In the genomic region with DNA sequence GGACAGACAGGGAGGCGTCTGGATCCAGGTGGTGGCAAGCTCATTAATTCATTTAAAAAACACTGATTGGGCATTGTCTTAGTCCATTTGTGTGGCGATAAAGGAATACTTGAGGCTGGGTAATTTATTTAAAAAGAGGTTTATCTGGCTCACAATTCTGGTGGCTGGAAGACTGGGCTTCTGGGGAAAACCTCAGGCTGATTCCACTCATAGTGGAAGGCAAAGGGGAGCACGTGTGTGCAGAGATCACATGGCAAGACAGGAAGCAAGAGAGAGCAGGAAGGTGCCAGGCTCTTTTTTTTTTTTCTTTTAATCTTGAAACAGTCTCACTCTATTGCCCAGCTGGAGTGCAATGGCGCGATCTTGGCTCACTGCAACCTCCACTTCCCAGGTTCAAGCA, we compare ENCODE assay signal across 16 cellular contexts.
DNase-seq lines count a peak whose midpoint lies in the region; ATAC-seq and TF ChIP-seq lines count a peak whose summit lies in the region.
"Had no signal": no experiment of that assay in that cellular context is flagged by ENCODE, and none has a peak within 500 bp of the region (broad histone marks: within the 10 kb centered on the region; RNA-seq: fewer than 3 reads in every experiment).

No MANE protein-coding gene starts in this region.

- no peak overlapping the region for H4K8ac ChIP-seq in neuronal stem cell (ENCODE audit: low read depth, low read length)

- H3K4me2 ChIP-seq in Loucy (ENCODE audit: low read depth, low read length, poor library complexity, severe bottlenecking), result no peak overlapping the region
- H3K4me2 ChIP-seq in neuronal stem cell (ENCODE audit: insufficient read depth, low read length, poor library complexity, severe bottlenecking), result no peak overlapping the region

- H3K27me3 ChIP-seq in Loucy (ENCODE audit: insufficient read depth, low read length, poor library complexity, severe bottlenecking) (peaks cover 26% of the 10 kb centered on the region), neuronal stem cell (ENCODE audit: control insufficient read depth in 3 of 3, insufficient read depth in 3 of 3, low read depth in 1 of 3, low read length in 3 of 3) (no peaks in the 10 kb centered on the region)
- H3K27me3 ChIP-seq: BLaER1 treated with 17β-estradiol and CSF1 and Interleukin-3, amounts not matched to agents 10 nM and 100 nM had no signal

- peak overlapping the region; percentile 69 for H3K27ac Mint-ChIP-seq in activated naive CD4-positive, alpha-beta T cell treated with anti-CD3 and anti-CD28 coated beads, Interleukin-2, amount 10 ng/mL, durations not matched to agents 7 days and 5 days
- peak overlapping the region in 3 of 5 experiments; percentile 4 to 83 (median 49) for H3K27ac Mint-ChIP-seq in brain

- no peak overlapping the region for H2BK15ac ChIP-seq in neuronal stem cell (ENCODE audit: low read length)

- H2BK12ac ChIP-seq in neuronal stem cell (ENCODE audit: low read length), result no peak overlapping the region

- H2AFZ ChIP-seq in Loucy (ENCODE audit: low read length), result peak overlapping the region; percentile 82
- H2AFZ ChIP-seq in neuronal stem cell (ENCODE audit: low read length), result peak overlapping the region; percentile 71

- H3K27me3 Mint-ChIP-seq in activated naive CD4-positive, alpha-beta T cell treated with anti-CD3 and anti-CD28 coated beads, Interleukin-2, amount 10 ng/mL, durations not matched to agents 7 days and 5 days, result peaks cover 41% of the 10 kb centered on the region
- peaks cover 9% of the 10 kb centered on the region for H3K27me3 Mint-ChIP-seq in brain

- no peaks in the 10 kb centered on the region for H3K9me3 ChIP-seq in Loucy (ENCODE audit: insufficient read depth, low read depth, low read length)
- no peaks in the 10 kb centered on the region for H3K9me3 ChIP-seq in neuronal stem cell (replicated peaks in 1 of 2; ENCODE audit: control insufficient read depth in 2 of 2, insufficient read depth in 1 of 2, low read depth in 1 of 2, low read length in 2 of 2)
- H3K9me3 ChIP-seq: BLaER1 treated with 17β-estradiol and CSF1 and Interleukin-3, amounts not matched to agents 10 nM and 100 nM had no signal

- H2BK120ac ChIP-seq in neuronal stem cell (ENCODE audit: low read depth, low read length), result no peak overlapping the region

- no peak overlapping the region for H3K18ac ChIP-seq in neuronal stem cell (ENCODE audit: low read length)

- H3K4me3 ChIP-seq in Loucy (ENCODE audit: low read length, poor library complexity, severe bottlenecking), result no peak overlapping the region
- no peak overlapping the region for H3K4me3 ChIP-seq in neuronal stem cell (ENCODE audit: low read length in 2 of 2)
- H3K4me3 ChIP-seq: BLaER1 treated with 17β-estradiol and CSF1 and Interleukin-3, amounts not matched to agents 10 nM and 100 nM had no signal

- H3K27ac ChIP-seq in neuronal stem cell (replicated peaks; ENCODE audit: low read length), result no peak overlapping the region
- H3K27ac ChIP-seq: BLaER1 treated with 17β-estradiol and CSF1 and Interleukin-3, amounts not matched to agents 10 nM and 100 nM had no signal

- no peaks in the 10 kb centered on the region for H3K36me3 ChIP-seq in Loucy (ENCODE audit: insufficient read depth, low read length)
- no peaks in the 10 kb centered on the region for H3K36me3 ChIP-seq in neuronal stem cell (replicated peaks in 1 of 2; ENCODE audit: control insufficient read depth in 2 of 2, insufficient read depth in 2 of 2, low read length in 2 of 2)
- H3K36me3 ChIP-seq: BLaER1 treated with 17β-estradiol and CSF1 and Interleukin-3, amounts not matched to agents 10 nM and 100 nM had no signal

- no peak overlapping the region for H3K4ac ChIP-seq in neuronal stem cell (ENCODE audit: low read length)

- WGBS in neuronal stem cell (ENCODE audit: extremely low coverage in 2 of 2, insufficient read length in 2 of 2, insufficient replicate concordance in 1 of 2), 2 donors, result no CpG with 5 or more reads among the region's 5 CpGs

- H3K79me2 ChIP-seq in Loucy (ENCODE audit: insufficient read depth, low read length), result no peaks in the 10 kb centered on the region

- H3K4me1 ChIP-seq in Loucy (ENCODE audit: insufficient read depth, low read length, poor library complexity, severe bottlenecking), result peaks cover 4% of the 10 kb centered on the region
- H3K4me1 ChIP-seq in neuronal stem cell (ENCODE audit: control insufficient read depth in 2 of 2, insufficient read depth in 1 of 2, low read depth in 1 of 2, low read length in 2 of 2), result peaks cover 0 to 2% of the 10 kb centered on the region in 2 donors

- H3K4me1 Mint-ChIP-seq in activated naive CD4-positive, alpha-beta T cell treated with anti-CD3 and anti-CD28 coated beads, Interleukin-2, amount 10 ng/mL, durations not matched to agents 7 days and 5 days, result peaks cover 6% of the 10 kb centered on the region
- peaks cover 29% of the 10 kb centered on the region for H3K4me1 Mint-ChIP-seq in brain

- CTCF ChIA-PET in activated naive CD4-positive, alpha-beta T cell treated with anti-CD3 and anti-CD28 coated beads, Interleukin-2, amount 10 ng/mL, durations not matched to agents 7 days and 5 days (lab: Charles Lee), result no interaction called here

- ATAC-seq in HG02981 (IDR thresholded peaks at IDR 0.05; ENCODE audit: unreplicated experiment) (no peak), GM18907 (IDR thresholded peaks at IDR 0.05; ENCODE audit: unreplicated experiment) (no peak)

- H3K9me3 Mint-ChIP-seq in activated naive CD4-positive, alpha-beta T cell treated with anti-CD3 and anti-CD28 coated beads, Interleukin-2, amount 10 ng/mL, durations not matched to agents 7 days and 5 days, result no peaks in the 10 kb centered on the region
- H3K9me3 Mint-ChIP-seq in brain, result peaks cover 0 to 2% (median 0%) of the 10 kb centered on the region in 5 experiments

- H2AK5ac ChIP-seq in neuronal stem cell (ENCODE audit: low read depth, low read length), result no peak overlapping the region

- H3K79me1 ChIP-seq in neuronal stem cell (ENCODE audit: low read depth, low read length), result no peaks in the 10 kb centered on the region

- no peaks in the 10 kb centered on the region for H3K9me2 ChIP-seq in Loucy (replicated peaks; ENCODE audit: low read depth, low read length)

- no peak for TF ChIP-seq CTCF in Loucy (conservative IDR thresholded peaks at IDR 0.05; ENCODE audit: low read length)
- TF ChIP-seq CTCF in brain (conservative IDR thresholded peaks at IDR 0.05), result no peak

- no peaks in the 10 kb centered on the region for H3K36me3 Mint-ChIP-seq in activated naive CD4-positive, alpha-beta T cell treated with anti-CD3 and anti-CD28 coated beads, Interleukin-2, amount 10 ng/mL, durations not matched to agents 7 days and 5 days
- no peaks in the 10 kb centered on the region for H3K36me3 Mint-ChIP-seq in brain

- DNase-seq in activated naive CD4-positive, alpha-beta T cell treated with anti-CD3 and anti-CD28 coated beads, Interleukin-2, amount 10 ng/mL, durations not matched to agents 7 days and 5 days, result no peak
- no peak for DNase-seq in activated naive CD4-positive, alpha-beta T cell treated with Interleukin-2 at 50 U/mL for 16 hours
- DNase-seq in neuronal stem cell (ENCODE audit: low spot score) (no peak), glomerular visceral epithelial cell (ENCODE audit: extremely low spot score) (no peak)
- DNase-seq: DMS 273 treated with DMSO at 0.1 percent for 48 hours, Kasumi-1, NCI-H1105 treated with DMSO at 0.1 percent for 48 hours, NCI-H1694 treated with DMSO at 0.1 percent for 48 hours, NCI-H345, RPMI8226, SIG-M5 had no signal

- no peak overlapping the region for H3K23ac ChIP-seq in neuronal stem cell (ENCODE audit: low read depth, low read length, poor library complexity)

- H3K14ac ChIP-seq in neuronal stem cell (ENCODE audit: low read length), result no peak overlapping the region

- H2BK5ac ChIP-seq in neuronal stem cell (ENCODE audit: low read length), result no peak overlapping the region

- no peak overlapping the region for H4K91ac ChIP-seq in neuronal stem cell (ENCODE audit: low read depth, low read length, poor library complexity)

- no peaks in the 10 kb centered on the region for H4K20me1 ChIP-seq in Loucy (ENCODE audit: insufficient read depth, low read length, poor library complexity, severe bottlenecking)
- H4K20me1 ChIP-seq: BLaER1 treated with 17β-estradiol and CSF1 and Interleukin-3, amounts not matched to agents 10 nM and 100 nM had no signal

- H3K4me3 Mint-ChIP-seq in activated naive CD4-positive, alpha-beta T cell treated with anti-CD3 and anti-CD28 coated beads, Interleukin-2, amount 10 ng/mL, durations not matched to agents 7 days and 5 days, result no peak overlapping the region
- H3K4me3 Mint-ChIP-seq in brain, result peak overlapping the region in 1 of 5 experiments; percentile 20

- no peak overlapping the region for H3K9ac ChIP-seq in Loucy (ENCODE audit: low read depth, low read length, poor library complexity, severe bottlenecking)
- H3K9ac ChIP-seq in neuronal stem cell (ENCODE audit: low read depth, low read length, poor library complexity), result no peak overlapping the region
- H3K9ac ChIP-seq: BLaER1 treated with 17β-estradiol and CSF1 and Interleukin-3, amounts not matched to agents 10 nM and 100 nM had no signal

- H3F3A ChIP-seq in Loucy (ENCODE audit: low read depth), result no peaks in the 10 kb centered on the region
